In the genomic region with DNA sequence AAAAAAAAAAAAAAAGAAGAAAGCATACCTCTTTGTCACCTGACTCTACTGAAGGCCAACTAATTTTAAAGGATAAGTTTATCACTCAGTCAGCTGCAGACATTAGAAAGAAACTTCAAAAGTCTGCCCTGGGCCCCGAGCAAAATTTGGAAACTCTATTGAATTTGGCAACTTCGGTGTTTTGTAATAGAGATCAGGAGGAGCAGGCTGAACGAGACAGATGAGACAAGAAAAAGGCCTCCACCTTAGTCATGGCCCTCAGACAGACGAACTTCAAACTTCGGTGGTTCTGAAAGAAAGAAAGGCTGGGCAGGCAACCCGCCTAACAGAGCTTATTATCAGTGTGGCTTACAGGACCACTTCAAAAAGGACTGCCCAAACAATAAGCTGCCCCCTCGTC, we compare ENCODE assay signal across 18 cellular contexts. TPM values are rescaled to one million over a fixed set of nuclear protein-coding genes. Genes with fewer than 3 reads are reported as not detected.
"Had no signal": no experiment of that assay in that cellular context is flagged by ENCODE, and none has a peak within 500 bp of the region (broad histone marks: within the 10 kb centered on the region; RNA-seq: fewer than 3 reads in every experiment).

No MANE protein-coding gene starts in this region.

- H3K4me1 ChIP-seq: foreskin keratinocyte, left ventricle myocardium inferior, lower lobe of right lung, neural progenitor cell, pancreas, uterus had no signal

- H3K36me3 ChIP-seq: left ventricle myocardium inferior, lower lobe of right lung, neural progenitor cell, pancreas, uterus had no signal

- H2AFZ ChIP-seq: neural progenitor cell had no signal

- H3K27me3 ChIP-seq: neural progenitor cell, pancreas, uterus had no signal

- H3K4me2 ChIP-seq: neural progenitor cell, smooth muscle cell had no signal

- H3K4me3 ChIP-seq: left ventricle myocardium inferior, lower lobe of right lung, neural progenitor cell, pancreas, smooth muscle cell, uterus had no signal

- H3K27ac ChIP-seq: foreskin keratinocyte, left ventricle myocardium inferior, lower lobe of right lung, neural progenitor cell, pancreas, uterus had no signal

- H3K9ac ChIP-seq: neural progenitor cell had no signal

- H3K9me3 ChIP-seq: left ventricle myocardium inferior, lower lobe of right lung, pancreas, uterus had no signal

- ATAC-seq: foreskin keratinocyte; lower lobe of right lung; natural killer cell treated with Interleukin-12 subunit alpha and Interleukin-12 subunit beta and Interleukin-15 and Interleukin-18, amount 100 ng/mL, for 72 hours; pancreas; right cardiac atrium had no signal

- DNase-seq: dermis blood vessel endothelial cell; erythroblast; foreskin keratinocyte; immature natural killer cell; left ventricle myocardium inferior; lower lobe of right lung; midbrain; occipital lobe; pancreas; right cardiac atrium; stimulated activated CD4-positive, alpha-beta T cell treated with anti-CD3 and anti-CD28 coated beads, Interleukin-2, amount 100 ng/mL, for 48 hours; stimulated activated naive CD4-positive, alpha-beta T cell treated with Interleukin-2 at 50 U/mL for 16 hours; uterus had no signal

RNA-seq across cellular contexts. Expression of a gene that starts 18.5 kb away (rescaled TPM):
- total RNA-seq: dermis blood vessel endothelial cell; foreskin keratinocyte; natural killer cell treated with Interleukin-12 subunit alpha and Interleukin-12 subunit beta and Interleukin-15 and Interleukin-18, amount 100 ng/mL, for 72 hours had no signal
- polyA plus RNA-seq: foreskin keratinocyte, immature natural killer cell had no signal

RNA-seq across cellular contexts. Expression of a gene that starts 21.6 kb away (rescaled TPM):
- total RNA-seq: dermis blood vessel endothelial cell; foreskin keratinocyte; natural killer cell treated with Interleukin-12 subunit alpha and Interleukin-12 subunit beta and Interleukin-15 and Interleukin-18, amount 100 ng/mL, for 72 hours; progenitor cell of endocrine pancreas; smooth muscle cell; uterus had no signal
- polyA plus RNA-seq: foreskin keratinocyte, immature natural killer cell, keratinocyte, smooth muscle cell had no signal
